ENCODE assay signal across 14 cellular contexts in genomic region chr1:203537806-203538464, GRCh38. TPM values are rescaled to one million over a fixed set of nuclear protein-coding genes. Genes with fewer than 3 reads are reported as not detected.
A peak's percentile ranks its signal among the peaks of the same experiment; 100 is the strongest.
DNase-seq lines count a peak whose midpoint lies in the region; ATAC-seq and TF ChIP-seq lines count a peak whose summit lies in the region.
"Had no signal": no experiment of that assay in that cellular context is flagged by ENCODE, and none has a peak within 500 bp of the region (broad histone marks: within the 10 kb centered on the region; RNA-seq: fewer than 3 reads in every experiment).

No MANE protein-coding gene starts in this region.

- H3K9ac ChIP-seq in neuronal stem cell (ENCODE audit: low read depth, low read length, poor library complexity) = peak overlapping the region; percentile 18

- H4K8ac ChIP-seq in neuronal stem cell (ENCODE audit: low read depth, low read length) = no peak overlapping the region

- no peaks in the 10 kb centered on the region for H3K9me3 ChIP-seq in neuronal stem cell (replicated peaks in 1 of 2; ENCODE audit: control insufficient read depth in 2 of 2, insufficient read depth in 1 of 2, low read depth in 1 of 2, low read length in 2 of 2)
- no peaks in the 10 kb centered on the region for H3K9me3 ChIP-seq in spleen

- H2AFZ ChIP-seq in neuronal stem cell (ENCODE audit: low read length) = no peak overlapping the region

- H2BK12ac ChIP-seq in neuronal stem cell (ENCODE audit: low read length) = no peak overlapping the region

- no peak overlapping the region for H3K4ac ChIP-seq in neuronal stem cell (ENCODE audit: low read length)

- H3K18ac ChIP-seq in neuronal stem cell (ENCODE audit: low read length) = no peak overlapping the region

- DNase-seq in AG20443 (ENCODE audit: low spot score) (peak; percentile 58), NCI-H1092 (lab: John Stamatoyannopoulos, UW) (peak; percentile 46), fibroblast of mammary gland (ENCODE audit: low read depth) (peak; percentile 41), neuronal stem cell (ENCODE audit: low spot score) (no peak), spleen (no peak), NCI-H2227 treated with DMSO at 0.1 percent for 48 hours (lab: John Stamatoyannopoulos, UW) (no peak)
- no peak for DNase-seq in activated T-cell treated with anti-CD3 and anti-CD28 coated beads, Interleukin-2, amount 50 U/mL, for 48 hours
- DNase-seq: CD4-positive, alpha-beta T cell; NCI-H1694; stimulated activated CD4-positive, alpha-beta T cell treated with anti-CD3 and anti-CD28 coated beads, Interleukin-12 subunit alpha, Interleukin-12 subunit beta, amount 100 ng/mL, for 4 hours had no signal

- TF ChIP-seq POLR2A in spleen (IDR thresholded peaks at IDR 0.05) = no peak

- no peak for ATAC-seq in HG03095 (IDR thresholded peaks at IDR 0.05; ENCODE audit: unreplicated experiment)
- ATAC-seq: GM12878 had no signal

- no peak overlapping the region for H2BK120ac ChIP-seq in neuronal stem cell (ENCODE audit: low read depth, low read length)

- WGBS in neuronal stem cell (ENCODE audit: extremely low coverage in 2 of 2, insufficient read length in 2 of 2, insufficient replicate concordance in 1 of 2), 2 donors = no CpG with 5 or more reads among the region's 5 CpGs
- WGBS in spleen, 5 donors = 74 to 89% (median 82%) methylated on average over 5 of the region's 5 CpGs

- H3K27ac ChIP-seq in neuronal stem cell (replicated peaks; ENCODE audit: low read length) = no peak overlapping the region
- no peak overlapping the region for H3K27ac ChIP-seq in spleen

- H3K4me2 ChIP-seq in neuronal stem cell (ENCODE audit: insufficient read depth, low read length, poor library complexity, severe bottlenecking) = no peak overlapping the region

- no peak overlapping the region for H2BK5ac ChIP-seq in neuronal stem cell (ENCODE audit: low read length)

- no peak overlapping the region for H3K4me3 ChIP-seq in fibroblast of mammary gland (ENCODE audit: control insufficient read depth, low read depth, low read length)
- H3K4me3 ChIP-seq in neuronal stem cell (ENCODE audit: low read length in 2 of 2) = no peak overlapping the region
- H3K4me3 ChIP-seq in spleen = no peak overlapping the region
- H3K4me3 ChIP-seq: GM12878 had no signal

- no peak overlapping the region for H4K91ac ChIP-seq in neuronal stem cell (ENCODE audit: low read depth, low read length, poor library complexity)

- H3K4me1 ChIP-seq in neuronal stem cell (ENCODE audit: control insufficient read depth in 2 of 2, insufficient read depth in 1 of 2, low read depth in 1 of 2, low read length in 2 of 2) (peaks cover 0 to 1% of the 10 kb centered on the region in 2 donors), spleen (no peaks in the 10 kb centered on the region)

- H3K14ac ChIP-seq in neuronal stem cell (ENCODE audit: low read length) = no peak overlapping the region

- no peak overlapping the region for H3K23ac ChIP-seq in neuronal stem cell (ENCODE audit: low read depth, low read length, poor library complexity)

- H3K36me3 ChIP-seq in neuronal stem cell (replicated peaks in 1 of 2; ENCODE audit: control insufficient read depth in 2 of 2, insufficient read depth in 2 of 2, low read length in 2 of 2) = no peaks in the 10 kb centered on the region
- no peaks in the 10 kb centered on the region for H3K36me3 ChIP-seq in spleen

- no peak overlapping the region for H2BK15ac ChIP-seq in neuronal stem cell (ENCODE audit: low read length)

- H3K27me3 ChIP-seq in neuronal stem cell (ENCODE audit: control insufficient read depth in 3 of 3, insufficient read depth in 3 of 3, low read depth in 1 of 3, low read length in 3 of 3) (peaks cover 0 to 3% (median 0%) of the 10 kb centered on the region in 3 experiments), spleen (replicated peaks in 1 of 7) (no peaks in the 10 kb centered on the region)

- TF ChIP-seq CTCF in fibroblast of mammary gland (conservative IDR thresholded peaks at IDR 0.05; ENCODE audit: control insufficient read depth, insufficient read depth, low read depth, low read length) = no peak
- no peak for TF ChIP-seq CTCF in spleen (IDR thresholded peaks at IDR 0.05 in 8 of 11, conservative IDR thresholded peaks at IDR 0.05 in 3 of 11)

- H2AK5ac ChIP-seq in neuronal stem cell (ENCODE audit: low read depth, low read length) = no peak overlapping the region

- H3K79me1 ChIP-seq in neuronal stem cell (ENCODE audit: low read depth, low read length) = no peaks in the 10 kb centered on the region

- intact Hi-C loops in spleen (cut with DNase I; ENCODE audit: low total_unique reads) = no loop called here

RNA-seq across cellular contexts. Expression of gene OPTC, which starts 44.0 kb away (rescaled TPM):
- polyA plus RNA-seq in neuronal stem cell (2013, experiment 1 of 2) = 0.11 TPM
- 0.08 TPM for polyA plus RNA-seq in neuronal stem cell (2013, experiment 2 of 2)
- not detected for total RNA-seq in spleen
- not detected for polyA plus RNA-seq in spleen
- total RNA-seq: CD4-positive, alpha-beta T cell; chondrocyte; GM12878; mononuclear cell had no signal
- polyA plus RNA-seq: GM12878 had no signal

Comparison
In these comparisons a context has a peak if more than half of its experiments do, and no peak if none do; other contexts are left out.
1. DNase-seq: peak in AG20443 (single experiment), NCI-H1092 (single experiment) and fibroblast of mammary gland (single experiment); none in neuronal stem cell (single experiment), activated T-cell treated with anti-CD3 and anti-CD28 coated beads, Interleukin-2, amount 50 U/mL, for 48 hours (0 of 2), spleen (single experiment) and NCI-H2227 treated with DMSO at 0.1 percent for 48 hours (single experiment).